ENCODE assay signal across 12 cellular contexts in the genomic region with DNA sequence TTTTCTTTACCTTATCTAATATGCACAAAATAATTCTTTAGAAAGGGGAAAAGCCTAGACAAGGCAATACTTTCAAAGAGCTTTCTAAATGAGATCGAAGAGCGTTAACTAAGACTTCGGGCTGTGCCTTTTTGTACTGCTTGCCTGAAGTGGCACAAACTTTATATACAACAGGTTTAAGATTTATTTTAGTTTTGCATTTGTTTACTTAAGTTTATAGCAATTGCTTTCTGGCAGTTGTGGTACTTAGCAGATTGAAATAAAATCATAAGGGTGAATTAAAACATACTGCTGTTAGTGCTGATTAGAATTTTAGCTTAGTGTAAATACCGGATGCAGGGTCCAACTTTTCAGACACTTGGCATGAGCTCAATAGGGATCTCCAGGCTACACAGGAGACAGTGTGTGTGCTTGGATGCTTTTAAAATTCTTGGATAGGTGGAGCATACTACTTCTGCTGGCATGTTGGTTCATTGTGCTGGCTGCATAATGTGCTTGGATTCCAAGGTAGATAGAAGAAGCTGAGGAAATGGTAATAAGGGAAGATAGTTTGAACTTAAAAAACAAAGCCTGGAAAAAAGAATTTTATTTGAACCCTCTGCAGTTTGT.
DNase-seq lines count a peak whose midpoint lies in the region; ATAC-seq and TF ChIP-seq lines count a peak whose summit lies in the region.
"Had no signal": no experiment of that assay in that cellular context is flagged by ENCODE, and none has a peak within 500 bp of the region (broad histone marks: within the 10 kb centered on the region; RNA-seq: fewer than 3 reads in every experiment).

No MANE protein-coding gene starts in this region.

- H3K4me3 Mint-ChIP-seq in stimulated activated memory B cell treated with anti-CD40 and anti-IgM and Interleukin-4, amounts not matched to agents 10 μg/mL and 1 μg/mL and 100 μg/mL, for 72 hours: no peak overlapping the region

- TF ChIP-seq POLR2A in esophagus squamous epithelium (IDR thresholded peaks at IDR 0.05) (no peak), uterus (IDR thresholded peaks at IDR 0.05) (no peak)

- H3K4me3 ChIP-seq in esophagus squamous epithelium (peak overlapping the region in 3 of 4 donors; percentile 28 to 37 (median 29)), muscle layer of duodenum (ENCODE audit: low read depth in 1 of 2, low read length in 2 of 2) (peak overlapping the region; percentile 35 to 36), uterus (no peak overlapping the region)

- intact Hi-C loops in esophagus squamous epithelium (cut with DNase I) (no loop called here), uterus (cut with DNase I; ENCODE audit: low total_unique reads) (no loop called here)

- no peak for TF ChIP-seq CTCF in esophagus squamous epithelium (IDR thresholded peaks at IDR 0.05)
- no peak for TF ChIP-seq CTCF in uterus (IDR thresholded peaks at IDR 0.05)

- no peak overlapping the region for H3K27ac Mint-ChIP-seq in stimulated activated memory B cell treated with anti-CD40 and anti-IgM and Interleukin-4, amounts not matched to agents 10 μg/mL and 1 μg/mL and 100 μg/mL, for 72 hours

- 41 to 63% methylated on average over 4 of the region's 4 CpGs for WGBS in esophagus squamous epithelium, 2 donors

- H3K9me3 ChIP-seq in esophagus squamous epithelium (no peaks in the 10 kb centered on the region), muscle layer of duodenum (ENCODE audit: control insufficient read depth in 1 of 2, low read length in 2 of 2) (no peaks in the 10 kb centered on the region), uterus (no peaks in the 10 kb centered on the region)

- no peaks in the 10 kb centered on the region for H3K9me3 Mint-ChIP-seq in stimulated activated memory B cell treated with anti-CD40 and anti-IgM and Interleukin-4, amounts not matched to agents 10 μg/mL and 1 μg/mL and 100 μg/mL, for 72 hours

- peaks cover 9 to 48% (median 18%) of the 10 kb centered on the region in 3 donors for H3K4me1 ChIP-seq in esophagus squamous epithelium
- peaks cover 0 to 16% of the 10 kb centered on the region in 2 donors for H3K4me1 ChIP-seq in muscle layer of duodenum (ENCODE audit: control insufficient read depth in 1 of 2, insufficient read depth in 2 of 2, low read length in 2 of 2)
- peaks cover 8 to 34% of the 10 kb centered on the region in 2 donors for H3K4me1 ChIP-seq in uterus

- no peaks in the 10 kb centered on the region for H3K27me3 Mint-ChIP-seq in stimulated activated memory B cell treated with anti-CD40 and anti-IgM and Interleukin-4, amounts not matched to agents 10 μg/mL and 1 μg/mL and 100 μg/mL, for 72 hours

- no peaks in the 10 kb centered on the region for H3K36me3 Mint-ChIP-seq in stimulated activated memory B cell treated with anti-CD40 and anti-IgM and Interleukin-4, amounts not matched to agents 10 μg/mL and 1 μg/mL and 100 μg/mL, for 72 hours

- H3K27me3 ChIP-seq in esophagus squamous epithelium (no peaks in the 10 kb centered on the region), muscle layer of duodenum (ENCODE audit: low read depth, low read length) (no peaks in the 10 kb centered on the region), uterus (no peaks in the 10 kb centered on the region)

- no peaks in the 10 kb centered on the region for H3K36me3 ChIP-seq in esophagus squamous epithelium
- no peaks in the 10 kb centered on the region for H3K36me3 ChIP-seq in muscle layer of duodenum (ENCODE audit: control insufficient read depth in 1 of 2, insufficient read depth in 2 of 2, low read length in 2 of 2)
- H3K36me3 ChIP-seq in uterus: no peaks in the 10 kb centered on the region

- no peak for ATAC-seq in stimulated activated memory B cell treated with anti-CD40 and anti-IgM and Interleukin-4, amounts not matched to agents 10 μg/mL and 1 μg/mL and 100 μg/mL, for 72 hours

- no peaks in the 10 kb centered on the region for H3K4me1 Mint-ChIP-seq in stimulated activated memory B cell treated with anti-CD40 and anti-IgM and Interleukin-4, amounts not matched to agents 10 μg/mL and 1 μg/mL and 100 μg/mL, for 72 hours

- H3K27ac ChIP-seq in esophagus squamous epithelium (peak overlapping the region; percentile 53 to 81 (median 74)), muscle layer of duodenum (ENCODE audit: low read length) (peak overlapping the region; percentile 70), uterus (peak overlapping the region; percentile 55 to 68)

- DNase-seq in NCI-H1092 treated with DMSO at 0.1 percent for 48 hours (lab: John Stamatoyannopoulos, UW) (peak; percentile 64), NCI-H1092 (lab: John Stamatoyannopoulos, UW) (no peak), esophagus squamous epithelium (lab: John Stamatoyannopoulos, UW) (no peak), uterus (no peak), NCI-H1436 (lab: John Stamatoyannopoulos, UW) (no peak), nucleus accumbens (lab: John Stamatoyannopoulos, UW) (no peak)
- DNase-seq: cortex of kidney, kidney, NCI-H510A treated with DMSO at 0.1 percent for 48 hours, SHP77 treated with DMSO at 0.1 percent for 48 hours had no signal

Comparison
In these comparisons a context has a peak if more than half of its experiments do, and no peak if none do; other contexts are left out.
1. H3K4me3 ChIP-seq: peak in esophagus squamous epithelium (3 of 4) and muscle layer of duodenum (2 of 2); none in uterus (0 of 2).
2. Peak in every context shown above with its lines, with median percentiles within 50 percentile points of each other: H3K27ac ChIP-seq.